30 cellular contexts compared by ENCODE assay signal in genomic region chr10:73995035-73995358, GRCh38. TPM values are rescaled to one million over a fixed set of nuclear protein-coding genes. Genes with fewer than 3 reads are reported as not detected.
DNase-seq lines count a peak whose midpoint lies in the region; ATAC-seq and TF ChIP-seq lines count a peak whose summit lies in the region.
"Had no signal": no experiment of that assay in that cellular context is flagged by ENCODE, and none has a peak within 500 bp of the region (broad histone marks: within the 10 kb centered on the region; RNA-seq: fewer than 3 reads in every experiment).

No MANE protein-coding gene starts in this region.

- ATAC-seq in HCT116 (no peak), heart right ventricle (no peak), HG03354 (IDR thresholded peaks at IDR 0.05; ENCODE audit: poor library complexity, severe bottlenecking, unreplicated experiment) (no peak)
- ATAC-seq: activated CD4-positive, alpha-beta T cell treated with anti-CD3 and anti-CD28 coated beads for 36 hours; gastrocnemius medialis; left lobe of liver; naive thymus-derived CD8-positive, alpha-beta T cell had no signal

- H3K4me3 ChIP-seq in HCT116 (replicated peaks in 1 of 2; ENCODE audit: low read depth in 1 of 2, low read length in 2 of 2) (no peak overlapping the region), GM23248 (no peak overlapping the region), heart right ventricle (no peak overlapping the region)
- H3K4me3 ChIP-seq: breast epithelium, esophagus squamous epithelium, gastrocnemius medialis, thoracic aorta, vagina had no signal

- no peak for TF ChIP-seq POLR2A in HCT116 (IDR thresholded peaks at IDR 0.05; ENCODE audit: borderline replicate concordance, extremely low read depth, insufficient read depth, insufficient read length)

- H3K4me3 Mint-ChIP-seq in Calu3 (ENCODE audit: low read depth, unreplicated experiment) (no peak overlapping the region), progenitor cell of endocrine pancreas (ENCODE audit: low read depth) (no peak overlapping the region)
- H3K4me3 Mint-ChIP-seq in dendritic cell treated with granulocyte-macrophage colony-stimulating factor and Interleukin-4, amounts not matched to agents 40 ng/mL and 50 ng/mL, for 4 days = no peak overlapping the region
- H3K4me3 Mint-ChIP-seq: activated CD4-positive, alpha-beta T cell treated with anti-CD3 and anti-CD28 coated beads for 36 hours; endodermal cell; mesothelial cell of epicardium had no signal

- peaks cover 8% of the 10 kb centered on the region; the same call in 1 of the 2 replicates for H4K20me1 ChIP-seq in HCT116 (ENCODE audit: insufficient read depth)
- H4K20me1 ChIP-seq in GM23248 (ENCODE audit: insufficient read depth) = no peaks in the 10 kb centered on the region; the same call in 1 of the 2 replicates

- intact Hi-C loops in Calu3 (cut with micrococcal nuclease; ENCODE audit: unreplicated experiment) (no loop called here), HCT116 (cut with micrococcal nuclease) (no loop called here), heart right ventricle (cut with DNase I) (loop anchor here in 6 of 10 donors (1.0 to 5.0 kb wide), 5 partner anchors 38 to 108 kb away; no protein-coding TSS in a partner anchor)
- intact Hi-C loops in dendritic cell treated with granulocyte-macrophage colony-stimulating factor and Interleukin-4, amounts not matched to agents 40 ng/mL and 50 ng/mL, for 4 days (cut with micrococcal nuclease) = no loop called here

- H3K27ac ChIP-seq in HCT116 (ENCODE audit: low read depth, low read length) (no peak overlapping the region), GM23248 (no peak overlapping the region), heart right ventricle (no peak overlapping the region)
- H3K27ac ChIP-seq: breast epithelium, esophagus squamous epithelium, gastrocnemius medialis, KMS-11, RWPE1, thoracic aorta, vagina had no signal

- H3K79me2 ChIP-seq in HCT116 (ENCODE audit: insufficient read depth, low read length) (peaks cover 21% of the 10 kb centered on the region), GM23248 (ENCODE audit: insufficient read depth) (peaks cover 21% of the 10 kb centered on the region)

- H3K9me3 ChIP-seq in HCT116 (ENCODE audit: control insufficient read depth in 1 of 2, insufficient read depth in 1 of 2, low read depth in 1 of 2, low read length in 2 of 2) = no peaks in the 10 kb centered on the region
- no peaks in the 10 kb centered on the region for H3K9me3 ChIP-seq in GM23248 (ENCODE audit: low read depth)
- H3K9me3 ChIP-seq in heart right ventricle = peaks cover 0 to 3% (median 0%) of the 10 kb centered on the region in 11 donors
- H3K9me3 ChIP-seq: breast epithelium, esophagus squamous epithelium, gastrocnemius medialis, thoracic aorta, vagina had no signal

- peaks cover 16% of the 10 kb centered on the region for H3F3A ChIP-seq in GM23248 (ENCODE audit: insufficient read depth)

- no peak for TF ChIP-seq CTCF in Calu3 (IDR thresholded peaks at IDR 0.05; ENCODE audit: unreplicated experiment)
- no peak for TF ChIP-seq CTCF in HCT116 (IDR thresholded peaks at IDR 0.05 in 2 of 3, conservative IDR thresholded peaks at IDR 0.05 in 1 of 3; ENCODE audit: borderline replicate concordance in 1 of 3, insufficient read depth in 1 of 3, low read depth in 2 of 3, low read length in 2 of 3)
- TF ChIP-seq CTCF in progenitor cell of endocrine pancreas (IDR thresholded peaks at IDR 0.05; ENCODE audit: unreplicated experiment) = no peak
- no peak for TF ChIP-seq CTCF in heart right ventricle (IDR thresholded peaks at IDR 0.05)

- H3K27me3 ChIP-seq in HCT116 (ENCODE audit: insufficient read depth, low read length) (no peaks in the 10 kb centered on the region), GM23248 (replicated peaks; ENCODE audit: insufficient read depth) (no peaks in the 10 kb centered on the region), heart right ventricle (no peaks in the 10 kb centered on the region)
- H3K27me3 ChIP-seq: breast epithelium, esophagus squamous epithelium, gastrocnemius medialis, vagina had no signal

- peak overlapping the region; percentile 3 for H3K27ac Mint-ChIP-seq in Calu3 (ENCODE audit: unreplicated experiment)
- H3K27ac Mint-ChIP-seq in dendritic cell treated with granulocyte-macrophage colony-stimulating factor and Interleukin-4, amounts not matched to agents 40 ng/mL and 50 ng/mL, for 4 days = peak overlapping the region; percentile 32
- peak overlapping the region; percentile 12 for H3K27ac Mint-ChIP-seq in progenitor cell of endocrine pancreas
- H3K27ac Mint-ChIP-seq: activated CD4-positive, alpha-beta T cell treated with anti-CD3 and anti-CD28 coated beads for 36 hours; CD4-positive, alpha-beta T cell; T-helper 1 cell treated with Interleukin-12 subunit alpha and Interleukin-12 subunit beta and Interleukin-4 antibody, amounts not matched to agents 30 μg/mL and 1 μg/mL, for 36 hours had no signal

- CTCF ChIA-PET in Calu3 (lab: Charles Lee) (interaction anchor here (1.2 kb wide), 1 partner anchor 115 kb away, joined by 3 read pairs; no protein-coding TSS in a partner anchor), HCT116 (lab: Charles Lee) (no interaction called here)

- in situ Hi-C loops in GM23248 (cut with MboI) = no loop called here

- RAD21 ChIA-PET in HCT116 (lab: Charles Lee; ENCODE audit: low non-redundant PET in 1 of 2, low total read pairs in 2 of 2, uncharacterized antibody in 2 of 2, unreplicated experiment in 2 of 2) = no interaction called here

- H3K4me2 ChIP-seq in HCT116 (ENCODE audit: low read length) (no peak overlapping the region), GM23248 (ENCODE audit: unreplicated experiment) (no peak overlapping the region)
- H3K4me2 ChIP-seq: KMS-11 had no signal

- POLR2A ChIA-PET in HCT116 (lab: Charles Lee) = interaction anchor here (1.2 kb wide), 1 partner anchor 27 kb away, joined by 5 read pairs; no protein-coding TSS in a partner anchor

- DNase-seq in Calu3 = no peak
- no peak for DNase-seq in HCT116 (ENCODE audit: low read depth, low spot score)
- no peak for DNase-seq in progenitor cell of endocrine pancreas (ENCODE audit: low spot score, unreplicated experiment)
- no peak for DNase-seq in GM23248
- no peak for DNase-seq in heart right ventricle
- DNase-seq: activated CD4-positive, alpha-beta T cell treated with anti-CD3 and anti-CD28 coated beads for 36 hours; activated CD8-positive, alpha-beta memory T cell treated with anti-CD3 and anti-CD28 coated beads for 24 hours; activated T-cell treated with anti-CD3 and anti-CD28 coated beads, Interleukin-2, amount 50 U/mL, for 1 hour; CD4-positive, alpha-beta T cell; DMS 273 treated with DMSO at 0.1 percent for 48 hours; esophagus squamous epithelium; gastrocnemius medialis; hippocampal formation; MV-4-11; naive thymus-derived CD8-positive, alpha-beta T cell; NCI-H146; NCI-H510A treated with DMSO at 0.1 percent for 48 hours; small intestine; stimulated activated naive CD4-positive, alpha-beta T cell had no signal

- no peak overlapping the region for H3K9ac ChIP-seq in HCT116 (ENCODE audit: low read length)
- no peak overlapping the region for H3K9ac ChIP-seq in GM23248
- H3K9ac ChIP-seq: KMS-11 had no signal

- H3K4me1 Mint-ChIP-seq in Calu3 (ENCODE audit: low read depth, unreplicated experiment) (peaks cover 21% of the 10 kb centered on the region), progenitor cell of endocrine pancreas (ENCODE audit: low read depth) (peaks cover 10% of the 10 kb centered on the region)
- H3K4me1 Mint-ChIP-seq in dendritic cell treated with granulocyte-macrophage colony-stimulating factor and Interleukin-4, amounts not matched to agents 40 ng/mL and 50 ng/mL, for 4 days (ENCODE audit: low read depth) = peaks cover 65% of the 10 kb centered on the region

- H3K9me3 Mint-ChIP-seq in Calu3 (ENCODE audit: low read depth, unreplicated experiment) (no peaks in the 10 kb centered on the region), progenitor cell of endocrine pancreas (ENCODE audit: low read depth) (peaks cover 3% of the 10 kb centered on the region)
- H3K9me3 Mint-ChIP-seq in dendritic cell treated with granulocyte-macrophage colony-stimulating factor and Interleukin-4, amounts not matched to agents 40 ng/mL and 50 ng/mL, for 4 days = no peaks in the 10 kb centered on the region
- H3K9me3 Mint-ChIP-seq: mesothelial cell of epicardium; T-helper 1 cell treated with Interleukin-12 subunit alpha and Interleukin-12 subunit beta and Interleukin-4 antibody, amounts not matched to agents 30 μg/mL and 1 μg/mL, for 36 hours had no signal

- H3K36me3 ChIP-seq in HCT116 (ENCODE audit: control insufficient read depth in 1 of 2, insufficient read depth in 2 of 2, low read length in 2 of 2) (no peaks in the 10 kb centered on the region), GM23248 (ENCODE audit: low read depth) (no peaks in the 10 kb centered on the region), heart right ventricle (no peaks in the 10 kb centered on the region)
- H3K36me3 ChIP-seq: breast epithelium, esophagus squamous epithelium, gastrocnemius medialis, thoracic aorta, vagina had no signal

- peaks cover 5 to 44% of the 10 kb centered on the region in 2 experiments for H3K4me1 ChIP-seq in HCT116 (ENCODE audit: control insufficient read depth in 1 of 2, insufficient read depth in 2 of 2, low read length in 2 of 2)
- H3K4me1 ChIP-seq in GM23248 (ENCODE audit: insufficient read depth) = peaks cover 11% of the 10 kb centered on the region
- peaks cover 0 to 36% (median 8%) of the 10 kb centered on the region in 9 donors for H3K4me1 ChIP-seq in heart right ventricle

- H2AFZ ChIP-seq in HCT116 (ENCODE audit: low read depth, low read length, poor library complexity, severe bottlenecking) (peak overlapping the region; percentile 16), GM23248 (no peak overlapping the region)

- WGBS in GM23248 (ENCODE audit: low coverage in 1 of 2, low lambda C conversion rate in 2 of 2, missing lambda C conversion rate in 2 of 2), 2 experiments = 69 to 78% methylated on average over 2 of the region's 2 CpGs
- WGBS in heart right ventricle, 2 donors = 72 to 84% methylated on average over 2 of the region's 2 CpGs

- H3K9me2 ChIP-seq in HCT116 (ENCODE audit: insufficient read depth) = no peaks in the 10 kb centered on the region
- H3K9me2 ChIP-seq in GM23248 (ENCODE audit: insufficient read depth) = no peaks in the 10 kb centered on the region

- TF ChIP-seq RAD21 in HCT116 (IDR thresholded peaks at IDR 0.05; ENCODE audit: low read depth) = no peak

- BruUV-seq in Calu3 (replicated peaks; lab: Mats Ljungman, UMichigan) (no TSS peak), HCT116 (replicated peaks; lab: Mats Ljungman, UMichigan) (no TSS peak)

- H3K27me3 Mint-ChIP-seq in Calu3 (ENCODE audit: unreplicated experiment) (no peaks in the 10 kb centered on the region), progenitor cell of endocrine pancreas (peaks cover 10% of the 10 kb centered on the region)
- H3K27me3 Mint-ChIP-seq in dendritic cell treated with granulocyte-macrophage colony-stimulating factor and Interleukin-4, amounts not matched to agents 40 ng/mL and 50 ng/mL, for 4 days = no peaks in the 10 kb centered on the region
- H3K27me3 Mint-ChIP-seq: activated CD4-positive, alpha-beta T cell treated with anti-CD3 and anti-CD28 coated beads for 36 hours; CD4-positive, alpha-beta T cell; naive thymus-derived CD8-positive, alpha-beta T cell had no signal

- H3K36me3 Mint-ChIP-seq in Calu3 (ENCODE audit: insufficient read depth, unreplicated experiment) (peaks cover 32% of the 10 kb centered on the region), progenitor cell of endocrine pancreas (ENCODE audit: insufficient read depth) (no peaks in the 10 kb centered on the region)
- H3K36me3 Mint-ChIP-seq in dendritic cell treated with granulocyte-macrophage colony-stimulating factor and Interleukin-4, amounts not matched to agents 40 ng/mL and 50 ng/mL, for 4 days (ENCODE audit: low read depth) = peaks cover 27% of the 10 kb centered on the region
- H3K36me3 Mint-ChIP-seq: mesothelial cell of epicardium; naive thymus-derived CD8-positive, alpha-beta T cell had no signal

RNA-seq across cellular contexts. Expression of gene VCL, which starts 2.9 kb away (rescaled TPM):
- 234 and 237 TPM in 2 replicates for total RNA-seq in Calu3 (2022)
- 106 TPM for total RNA-seq in HCT116 (2021; ENCODE audit: unreplicated experiment)
- polyA plus RNA-seq in HCT116 (2012) = 42.1 and 51.9 TPM in 2 replicates
- total RNA-seq in progenitor cell of endocrine pancreas = 107 and 116 TPM in 2 replicates
- 235 and 265 TPM in 2 replicates for total RNA-seq in GM23248 (2014; rRNA removed; shearing (Covaris generic))
- 177 and 180 TPM in 2 replicates for polyA plus RNA-seq in GM23248 (2016; fragmentation: Nextera tagmentation; extraction: Ambion mirVana)
- 100 to 1,000 TPM; 210 to 369 (median 251) TPM for total RNA-seq in heart right ventricle
- polyA plus RNA-seq in heart right ventricle = 100 to 1,000 TPM; 117 to 190 TPM

Comparison
In these comparisons a context has a peak if more than half of its experiments do, and no peak if none do; other contexts are left out.
1. intact Hi-C loops: an anchor here in heart right ventricle (1.0 to 5.0 kb wide); none called in Calu3, HCT116 and dendritic cell treated with granulocyte-macrophage colony-stimulating factor and Interleukin-4, amounts not matched to agents 40 ng/mL and 50 ng/mL, for 4 days.